ENCODE assay signal across 8 cellular contexts in the genomic region with DNA sequence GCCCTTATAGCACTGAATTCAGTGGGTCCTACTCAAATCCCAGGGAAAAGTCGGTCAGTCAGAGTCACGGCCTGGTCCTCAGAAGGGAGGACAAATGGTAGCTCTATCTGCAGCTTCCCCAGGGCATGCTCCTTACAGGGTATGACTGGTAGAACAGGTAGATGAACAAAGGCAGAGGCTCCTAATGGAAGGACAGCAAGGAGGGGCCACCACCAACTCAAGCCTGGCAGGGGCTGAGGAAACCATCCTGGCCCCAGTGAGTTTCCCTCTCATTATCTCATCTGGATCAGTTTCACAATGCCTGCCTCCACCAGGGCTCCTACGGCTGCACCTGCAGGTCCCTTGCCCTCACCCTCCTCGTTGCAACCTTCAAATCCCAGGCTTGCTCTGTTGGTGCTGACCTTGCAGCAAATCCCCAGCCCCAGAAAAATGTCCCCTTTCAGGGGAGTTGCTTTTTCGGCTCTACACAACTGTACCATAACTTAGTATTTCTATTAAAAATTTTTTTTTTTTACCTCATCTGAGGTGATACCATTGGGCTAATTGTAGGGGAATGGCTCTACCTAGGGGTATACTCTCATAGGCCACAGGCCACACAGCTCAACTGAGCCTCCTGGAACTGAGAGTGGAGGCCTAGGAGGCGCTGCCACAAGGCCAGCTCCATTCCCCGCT. TPM values are rescaled to one million over a fixed set of nuclear protein-coding genes. Genes with fewer than 3 reads are reported as not detected.
DNase-seq lines count a peak whose midpoint lies in the region; ATAC-seq and TF ChIP-seq lines count a peak whose summit lies in the region.

No MANE protein-coding gene starts in this region.

- peaks cover 69 to 75% of the 10 kb centered on the region in 2 donors for H3K36me3 Mint-ChIP-seq in stimulated activated naive B cell treated with anti-CD40 and anti-IgM and Interleukin-4, amounts not matched to agents 10 μg/mL and 1 μg/mL and 100 μg/mL, for 72 hours

- H3K4me1 ChIP-seq in HUES48 (ENCODE audit: control insufficient read depth, insufficient read depth, low read length) (peaks cover 12% of the 10 kb centered on the region; the same call in 1 of the 2 replicates), ascending aorta (peaks cover 0 to 8% of the 10 kb centered on the region in 2 donors)

- H3K9me3 Mint-ChIP-seq in stimulated activated naive B cell treated with anti-CD40 and anti-IgM and Interleukin-4, amounts not matched to agents 10 μg/mL and 1 μg/mL and 100 μg/mL, for 72 hours: no peaks in the 10 kb centered on the region

- TF ChIP-seq CTCF in ascending aorta (IDR thresholded peaks at IDR 0.05): no peak

- no peak overlapping the region for H3K9ac ChIP-seq in HUES48 (ENCODE audit: low read depth, low read length)

- H3K27ac Mint-ChIP-seq in stimulated activated naive B cell treated with anti-CD40 and anti-IgM and Interleukin-4, amounts not matched to agents 10 μg/mL and 1 μg/mL and 100 μg/mL, for 72 hours: peak overlapping the region; percentile 99

- H3K4me3 ChIP-seq in HUES48 (ENCODE audit: low read depth, low read length) (no peak overlapping the region), ascending aorta (no peak overlapping the region)

- peak overlapping the region; percentile 16 for H3K27ac ChIP-seq in HUES48 (ENCODE audit: low read depth, low read length)
- peak overlapping the region; percentile 63 to 70 for H3K27ac ChIP-seq in ascending aorta

- H3K4me3 Mint-ChIP-seq in stimulated activated naive B cell treated with anti-CD40 and anti-IgM and Interleukin-4, amounts not matched to agents 10 μg/mL and 1 μg/mL and 100 μg/mL, for 72 hours: peak overlapping the region; percentile 93 to 97

- H3K36me3 ChIP-seq in HUES48 (ENCODE audit: control insufficient read depth, insufficient read depth, low read length) (peaks cover 53% of the 10 kb centered on the region), ascending aorta (peaks cover 24 to 40% of the 10 kb centered on the region in 2 donors)

- intact Hi-C loops in ascending aorta (cut with DNase I): no loop called here

- peak in 1 of 2 donors; percentile 1 for ATAC-seq in stimulated activated naive B cell treated with anti-CD40 and anti-IgM and Interleukin-4, amounts not matched to agents 10 μg/mL and 1 μg/mL and 100 μg/mL, for 72 hours (replicated peaks)

- no peaks in the 10 kb centered on the region for H3K27me3 Mint-ChIP-seq in stimulated activated naive B cell treated with anti-CD40 and anti-IgM and Interleukin-4, amounts not matched to agents 10 μg/mL and 1 μg/mL and 100 μg/mL, for 72 hours

- peaks cover 63 to 97% of the 10 kb centered on the region in 2 donors for H3K4me1 Mint-ChIP-seq in stimulated activated naive B cell treated with anti-CD40 and anti-IgM and Interleukin-4, amounts not matched to agents 10 μg/mL and 1 μg/mL and 100 μg/mL, for 72 hours

- peak; percentile 22 for DNase-seq in NCI-H82 (lab: John Stamatoyannopoulos, UW)
- no peak for DNase-seq in NCI-H82 treated with DMSO at 0.1 percent for 48 hours (lab: John Stamatoyannopoulos, UW; ENCODE audit: unreplicated experiment)
- DNase-seq in ascending aorta (ENCODE audit: low spot score in 2 of 2): no peak
- DNase-seq in stimulated activated naive B cell treated with anti-CD40 and anti-IgM and Interleukin-4, amounts not matched to agents 10 μg/mL and 1 μg/mL and 100 μg/mL, for 72 hours: peak; percentile 37
- DNase-seq in NCI-H1930 (lab: John Stamatoyannopoulos, UW): no peak
- DNase-seq in cerebellar nuclear complex (lab: John Stamatoyannopoulos, UW): no peak
- no peak for DNase-seq in SHP77 treated with DMSO at 0.1 percent for 48 hours (lab: John Stamatoyannopoulos, UW)

- H3K9me3 ChIP-seq in HUES48 (ENCODE audit: control insufficient read depth, insufficient read depth, low read length): no peaks in the 10 kb centered on the region
- no peaks in the 10 kb centered on the region for H3K9me3 ChIP-seq in ascending aorta

- no peaks in the 10 kb centered on the region for H3K27me3 ChIP-seq in HUES48 (ENCODE audit: control insufficient read depth, insufficient read depth, low read length)
- no peaks in the 10 kb centered on the region for H3K27me3 ChIP-seq in ascending aorta

RNA-seq across cellular contexts. Expression of a gene that starts 2.4 kb away (rescaled TPM):
- 5.9 TPM for total RNA-seq in ascending aorta

RNA-seq across cellular contexts. Expression of a gene that starts 18.8 kb away (rescaled TPM):
- 61.5 TPM for total RNA-seq in ascending aorta

Comparison
In these comparisons a context has a peak if more than half of its experiments do, and no peak if none do; other contexts are left out.
1. DNase-seq: peak in NCI-H82 (single experiment) and stimulated activated naive B cell treated with anti-CD40 and anti-IgM and Interleukin-4, amounts not matched to agents 10 μg/mL and 1 μg/mL and 100 μg/mL, for 72 hours (single experiment); none in NCI-H82 treated with DMSO at 0.1 percent for 48 hours (single experiment), ascending aorta (0 of 2), NCI-H1930 (0 of 2), cerebellar nuclear complex (0 of 2) and SHP77 treated with DMSO at 0.1 percent for 48 hours (single experiment).